8 cellular contexts compared by ENCODE assay signal in genomic region chr10:132142396-132143161, GRCh38. TPM values are rescaled to one million over a fixed set of nuclear protein-coding genes. Genes with fewer than 3 reads are reported as not detected.
A peak's percentile ranks its signal among the peaks of the same experiment; 100 is the strongest.
DNase-seq lines count a peak whose midpoint lies in the region; ATAC-seq and TF ChIP-seq lines count a peak whose summit lies in the region.

No MANE protein-coding gene starts in this region.

- peak; percentile 89 for TF ChIP-seq CTCF in VCaP (conservative IDR thresholded peaks at IDR 0.05)
- TF ChIP-seq CTCF in cardiac fibroblast (IDR thresholded peaks at IDR 0.05; ENCODE audit: low read depth, low read length), result peak; percentile 76
- TF ChIP-seq CTCF in liver (IDR thresholded peaks at IDR 0.05; ENCODE audit: low read depth, low read length, missing input control), result peak; percentile 67

- H3K27me3 ChIP-seq in liver (ENCODE audit: control insufficient read depth in 4 of 4, insufficient read depth in 4 of 4, low read length in 3 of 4), result no peaks in the 10 kb centered on the region

- peak; percentile 69 to 77 for TF ChIP-seq RAD21 in liver (IDR thresholded peaks at IDR 0.05)

- 29% methylated on average over 33 of the region's 33 CpGs for WGBS in liver

- ATAC-seq in HG03066 (IDR thresholded peaks at IDR 0.05; ENCODE audit: low read depth, unreplicated experiment), result peak; percentile 75
- no peak for ATAC-seq in stimulated activated naive CD8-positive, alpha-beta T cell treated with anti-CD3 and anti-CD28 coated beads, Interleukin-15, Interleukin-2, amounts not matched to agents 100 U/mL and 50 U/mL, for 24 hours

- no peak overlapping the region for H3K9ac ChIP-seq in liver (ENCODE audit: low read depth in 1 of 2, low read length in 2 of 2)

- no peaks in the 10 kb centered on the region for H3K36me3 ChIP-seq in liver (ENCODE audit: control insufficient read depth in 4 of 4, insufficient read depth in 3 of 4, low read depth in 1 of 4, low read length in 3 of 4)

- H3K4me3 ChIP-seq in cardiac fibroblast (replicated peaks in 1 of 2; ENCODE audit: low read depth in 2 of 2, low read length in 2 of 2), result no peak overlapping the region
- no peak overlapping the region for H3K4me3 ChIP-seq in liver (ENCODE audit: low read depth in 1 of 3, low read length in 3 of 3)

- H3K27ac ChIP-seq in VCaP (no peak overlapping the region; the same call in 1 of the 2 replicates), liver (ENCODE audit: low read depth in 1 of 2, low read length in 2 of 2) (no peak overlapping the region)

- no peaks in the 10 kb centered on the region for H3K4me1 ChIP-seq in liver (ENCODE audit: control insufficient read depth in 4 of 4, insufficient read depth in 4 of 4, low read length in 3 of 4)

- no peaks in the 10 kb centered on the region for H3K9me3 ChIP-seq in liver (ENCODE audit: control insufficient read depth in 4 of 4, low read length in 3 of 4)

- DNase-seq in NCI-H146 (lab: John Stamatoyannopoulos, UW) (peak; percentile 39), NCI-H146 treated with DMSO at 0.1 percent for 48 hours (lab: John Stamatoyannopoulos, UW; ENCODE audit: unreplicated experiment) (no peak), cardiac fibroblast (ENCODE audit: low read depth in 2 of 2) (peak; percentile 22), NCI-H1694 (lab: John Stamatoyannopoulos, UW) (no peak)
- peak; percentile 69 for DNase-seq in stimulated activated naive CD8-positive, alpha-beta T cell treated with anti-CD3 and anti-CD28 coated beads, Interleukin-15, Interleukin-2, amounts not matched to agents 100 U/mL and 50 U/mL, for 24 hours

TF ChIP-seq in liver, 16 proteins besides CTCF, POLR2A, EP300 and RAD21:
- TF ChIP-seq TAF1 (conservative IDR thresholded peaks at IDR 0.05), result no peak
- TF ChIP-seq REST (IDR thresholded peaks at IDR 0.05), result no peak
- TF ChIP-seq JUND (IDR thresholded peaks at IDR 0.05), result no peak
- no peak for TF ChIP-seq ATF3 (IDR thresholded peaks at IDR 0.05)
- no peak for TF ChIP-seq SP1 (IDR thresholded peaks at IDR 0.05)
- TF ChIP-seq YY1 (IDR thresholded peaks at IDR 0.05), result no peak
- TF ChIP-seq GABPA (IDR thresholded peaks at IDR 0.05 in 1 of 2, conservative IDR thresholded peaks at IDR 0.05 in 1 of 2), result no peak
- no peak for TF ChIP-seq FOXA1 (IDR thresholded peaks at IDR 0.05)
- no peak for TF ChIP-seq HNF4A (conservative IDR thresholded peaks at IDR 0.05)
- TF ChIP-seq MAX (IDR thresholded peaks at IDR 0.05), result no peak
- TF ChIP-seq EGR1 (IDR thresholded peaks at IDR 0.05; ENCODE audit: low read depth in 2 of 2), result no peak

RNA-seq across cellular contexts. Expression of gene DPYSL4, which starts 44.2 kb away (rescaled TPM):
- 1 to 10 TPM in 1 of 2 donors, under 1 TPM in 1; 0.23 to 2.2 TPM for total RNA-seq in liver
- under 1 TPM; 0.19 to 0.28 TPM for polyA plus RNA-seq in liver

Comparison
In these comparisons a context has a peak if more than half of its experiments do, and no peak if none do; other contexts are left out.
1. DNase-seq: peak in NCI-H146 (single experiment), cardiac fibroblast (2 of 2) and stimulated activated naive CD8-positive, alpha-beta T cell treated with anti-CD3 and anti-CD28 coated beads, Interleukin-15, Interleukin-2, amounts not matched to agents 100 U/mL and 50 U/mL, for 24 hours (single experiment); none in NCI-H146 treated with DMSO at 0.1 percent for 48 hours (single experiment) and NCI-H1694 (single experiment).
2. Peak in every context shown above with its lines, with median percentiles within 50 percentile points of each other: CTCF ChIP-seq.